7 cellular contexts compared by ENCODE assay signal in genomic region chr5:96601200-96601599, GRCh38.
"Had no signal": no experiment of that assay in that cellular context is flagged by ENCODE, and none has a peak within 500 bp of the region (broad histone marks: within the 10 kb centered on the region; RNA-seq: fewer than 3 reads in every experiment).

No MANE protein-coding gene starts in this region.

- H3K4me1 ChIP-seq: foreskin keratinocyte, neural progenitor cell, thyroid gland, upper lobe of right lung had no signal

- H3K9me3 ChIP-seq: thyroid gland, upper lobe of right lung had no signal

- DNase-seq: activated CD4-positive, alpha-beta T cell treated with anti-CD3 and anti-CD28 coated beads for 1 hour; cerebellar nuclear complex; upper lobe of right lung had no signal

- H3K36me3 ChIP-seq: neural progenitor cell, thyroid gland, upper lobe of right lung had no signal

- H3K4me3 ChIP-seq: coronary artery, neural progenitor cell, thyroid gland, upper lobe of right lung had no signal

- H3K27ac ChIP-seq: coronary artery, foreskin keratinocyte, neural progenitor cell, thyroid gland, upper lobe of right lung had no signal

- H3K27me3 ChIP-seq: neural progenitor cell, thyroid gland, upper lobe of right lung had no signal
